16 cellular contexts compared by ENCODE assay signal in genomic region chr17:4195306-4195705, GRCh38. TPM values are rescaled to one million over a fixed set of nuclear protein-coding genes. Genes with fewer than 3 reads are reported as not detected.
DNase-seq lines count a peak whose midpoint lies in the region; ATAC-seq and TF ChIP-seq lines count a peak whose summit lies in the region.
"Had no signal": no experiment of that assay in that cellular context is flagged by ENCODE, and none has a peak within 500 bp of the region (broad histone marks: within the 10 kb centered on the region; RNA-seq: fewer than 3 reads in every experiment).

No MANE protein-coding gene starts in this region.

- no peaks in the 10 kb centered on the region for H3K9me3 Mint-ChIP-seq in natural killer cell treated with Interleukin-12 subunit alpha and Interleukin-12 subunit beta and Interleukin-15 and Interleukin-18, amount 100 ng/mL, for 72 hours

- WGBS in trophoblast cell (ENCODE audit: extremely low coverage, insufficient coverage, insufficient read length): no CpG with 5 or more reads among the region's 10 CpGs
- WGBS in mammary epithelial cell (ENCODE audit: low coverage, missing lambda C conversion rate): 89% methylated on average over 10 of the region's 10 CpGs

- no TSS peak for BruUV-seq in mammary epithelial cell (replicated peaks; lab: Mats Ljungman, UMichigan)

- H3K4me1 ChIP-seq in trophoblast cell (ENCODE audit: control insufficient read depth in 1 of 2, insufficient read depth in 2 of 2, low read length in 2 of 2) (no peaks in the 10 kb centered on the region), mammary epithelial cell (ENCODE audit: insufficient read depth, low read length) (no peaks in the 10 kb centered on the region)
- H3K4me1 ChIP-seq: HAP-1, right lobe of liver, stomach had no signal

- no peaks in the 10 kb centered on the region for H3K27me3 ChIP-seq in trophoblast cell (ENCODE audit: insufficient read depth, low read length)
- H3K27me3 ChIP-seq in mammary epithelial cell (ENCODE audit: insufficient read depth, low read length): no peaks in the 10 kb centered on the region
- H3K27me3 ChIP-seq: right lobe of liver, stomach had no signal

- H3K36me3 Mint-ChIP-seq in natural killer cell treated with Interleukin-12 subunit alpha and Interleukin-12 subunit beta and Interleukin-15 and Interleukin-18, amount 100 ng/mL, for 72 hours: peaks cover 10% of the 10 kb centered on the region

- H4K91ac ChIP-seq in trophoblast cell (ENCODE audit: low read depth, low read length): no peak overlapping the region

- no peaks in the 10 kb centered on the region for H3K79me1 ChIP-seq in trophoblast cell (ENCODE audit: low read length)

- intact Hi-C loops in mammary epithelial cell (cut with micrococcal nuclease): no loop called here

- dilution Hi-C loops in mammary epithelial cell (cut with HindIII; ENCODE audit: low sequenced_read_pairs): no loop called here

- no peak overlapping the region for H3K4ac ChIP-seq in trophoblast cell (ENCODE audit: low read depth, low read length)

- H3K23ac ChIP-seq in trophoblast cell (ENCODE audit: low read length): no peak overlapping the region

- no peak overlapping the region for H3K14ac ChIP-seq in trophoblast cell (ENCODE audit: low read length)

- no peak overlapping the region for H4K12ac ChIP-seq in trophoblast cell (ENCODE audit: low read depth, low read length)

- H3K4me2 ChIP-seq in trophoblast cell (ENCODE audit: low read length) (no peak overlapping the region), mammary epithelial cell (ENCODE audit: insufficient read depth, low read depth, low read length) (no peak overlapping the region)

- H2AK5ac ChIP-seq in trophoblast cell (ENCODE audit: low read length): no peak overlapping the region

- CTCF ChIA-PET in mammary epithelial cell (lab: Charles Lee; ENCODE audit: low non-redundant PET): no interaction called here

- TF ChIP-seq CTCF in choroid plexus epithelial cell (conservative IDR thresholded peaks at IDR 0.05; ENCODE audit: low read depth, low read length): no peak
- TF ChIP-seq CTCF in mammary epithelial cell (conservative IDR thresholded peaks at IDR 0.05 in 1 of 2, IDR thresholded peaks at IDR 0.05 in 1 of 2; ENCODE audit: extremely low read depth in 1 of 2, insufficient read depth in 1 of 2, low read depth in 1 of 2, low read length in 2 of 2): no peak

- H3K27me3 Mint-ChIP-seq in natural killer cell treated with Interleukin-12 subunit alpha and Interleukin-12 subunit beta and Interleukin-15 and Interleukin-18, amount 100 ng/mL, for 72 hours: no peaks in the 10 kb centered on the region

- in situ Hi-C loops in mammary epithelial cell (cut with MboI; ENCODE audit: low sequenced_read_pairs in 2 of 2): no loop called here

- H4K8ac ChIP-seq in trophoblast cell (ENCODE audit: low read depth, low read length): no peak overlapping the region

- H3K79me2 ChIP-seq in trophoblast cell (ENCODE audit: control insufficient read depth, insufficient read depth, low read length, poor library complexity) (no peaks in the 10 kb centered on the region), mammary epithelial cell (ENCODE audit: insufficient read depth, low read length) (peaks cover 3% of the 10 kb centered on the region)

- H3K18ac ChIP-seq in trophoblast cell (ENCODE audit: low read length): no peak overlapping the region

- H3K36me3 ChIP-seq in trophoblast cell (ENCODE audit: control insufficient read depth in 1 of 2, insufficient read depth in 2 of 2, low read length in 2 of 2) (peaks cover 28 to 31% of the 10 kb centered on the region in 2 experiments), mammary epithelial cell (ENCODE audit: insufficient read depth, low read length) (peaks cover 13% of the 10 kb centered on the region)

- H2BK5ac ChIP-seq in trophoblast cell (ENCODE audit: low read depth, low read length, poor library complexity): no peak overlapping the region

- no peaks in the 10 kb centered on the region for H3K4me1 Mint-ChIP-seq in natural killer cell treated with Interleukin-12 subunit alpha and Interleukin-12 subunit beta and Interleukin-15 and Interleukin-18, amount 100 ng/mL, for 72 hours (ENCODE audit: low read depth in 2 of 2)

- no peak for ATAC-seq in GM21515 (IDR thresholded peaks at IDR 0.05; ENCODE audit: unreplicated experiment)
- ATAC-seq in natural killer cell treated with Interleukin-12 subunit alpha and Interleukin-12 subunit beta and Interleukin-15 and Interleukin-18, amount 100 ng/mL, for 72 hours: no peak
- ATAC-seq: right lobe of liver had no signal

- H3K27ac Mint-ChIP-seq in natural killer cell treated with Interleukin-12 subunit alpha and Interleukin-12 subunit beta and Interleukin-15 and Interleukin-18, amount 100 ng/mL, for 72 hours: no peak overlapping the region

- no peaks in the 10 kb centered on the region for H4K20me1 ChIP-seq in mammary epithelial cell (ENCODE audit: insufficient read depth, low read length)

- H3K4me3 ChIP-seq in choroid plexus epithelial cell (ENCODE audit: low read depth, low read length) (no peak overlapping the region), trophoblast cell (ENCODE audit: low read depth, low read length) (no peak overlapping the region), mammary epithelial cell (replicated peaks in 1 of 3; ENCODE audit: insufficient read depth in 1 of 3, low read depth in 2 of 3, low read length in 3 of 3) (no peak overlapping the region)
- H3K4me3 ChIP-seq: HAP-1, right lobe of liver, stomach had no signal

- DNase-seq in EL (peak; percentile 83), M059J (ENCODE audit: low read depth) (peak; percentile 51), choroid plexus epithelial cell (ENCODE audit: low read depth) (peak; percentile 65), trophoblast cell (peak; percentile 52 to 73), mammary epithelial cell (no peak), GOT3 (lab: John Stamatoyannopoulos, UW) (no peak)
- DNase-seq in natural killer cell treated with Interleukin-12 subunit alpha and Interleukin-12 subunit beta and Interleukin-15 and Interleukin-18, amount 100 ng/mL, for 72 hours (ENCODE audit: low spot score): no peak
- DNase-seq: activated CD8-positive, alpha-beta memory T cell treated with anti-CD3 and anti-CD28 coated beads for 24 hours; activated naive CD4-positive, alpha-beta T cell treated with anti-CD3 and anti-CD28 coated beads, Interleukin-2, amount 50 U/mL, for 16 hours; dermis blood vessel endothelial cell; NCI-H146; NCI-H526 treated with DMSO at 0.1 percent for 48 hours; right lobe of liver; stomach had no signal

- no peak overlapping the region for H2BK12ac ChIP-seq in trophoblast cell (ENCODE audit: low read length)

- no peak overlapping the region for H2BK120ac ChIP-seq in trophoblast cell (ENCODE audit: insufficient read depth, low read length, poor library complexity)

- H3K9ac ChIP-seq in trophoblast cell (ENCODE audit: low read length): no peak overlapping the region
- no peak overlapping the region for H3K9ac ChIP-seq in mammary epithelial cell (ENCODE audit: insufficient read depth, low read length)

- no peak overlapping the region for H3K4me3 Mint-ChIP-seq in natural killer cell treated with Interleukin-12 subunit alpha and Interleukin-12 subunit beta and Interleukin-15 and Interleukin-18, amount 100 ng/mL, for 72 hours

- H3K9me3 ChIP-seq in trophoblast cell (ENCODE audit: insufficient read depth, low read depth, low read length) (no peaks in the 10 kb centered on the region), mammary epithelial cell (replicated peaks; ENCODE audit: insufficient read depth, low read length) (no peaks in the 10 kb centered on the region)
- H3K9me3 ChIP-seq: HAP-1, right lobe of liver, stomach had no signal

- H2AFZ ChIP-seq in trophoblast cell (ENCODE audit: insufficient read depth, low read length, poor library complexity) (no peak overlapping the region), mammary epithelial cell (ENCODE audit: low read depth, low read length) (no peak overlapping the region)

- H3K27ac ChIP-seq in trophoblast cell (ENCODE audit: low read depth, low read length) (no peak overlapping the region), mammary epithelial cell (ENCODE audit: insufficient read depth, low read depth, low read length) (no peak overlapping the region)
- H3K27ac ChIP-seq: right lobe of liver, stomach had no signal

RNA-seq across cellular contexts. Expression of gene CYB5D2, which starts 52.3 kb away (rescaled TPM):
- total RNA-seq in M059J (2014; rRNA removed; shearing (Covaris generic)): 5.5 and 6.9 TPM in 2 replicates
- polyA plus RNA-seq in trophoblast cell (2013): 7.4 and 8.1 TPM in 2 replicates
- total RNA-seq in mammary epithelial cell: 10 to 100 TPM; 15.1 to 16.3 TPM
- 25.1 TPM for polyA plus RNA-seq in mammary epithelial cell
- polyA minus RNA-seq in mammary epithelial cell: 24.8 TPM
- total RNA-seq in natural killer cell treated with Interleukin-12 subunit alpha and Interleukin-12 subunit beta and Interleukin-15 and Interleukin-18, amount 100 ng/mL, for 72 hours: 10 to 100 TPM in 1 of 2 donors, 1 to 10 TPM in 1; 7.2 to 13.2 TPM

RNA-seq across cellular contexts. Expression of gene ZZEF1, which starts 52.5 kb away (rescaled TPM):
- total RNA-seq in M059J (2014; rRNA removed; shearing (Covaris generic)): 10.6 and 15.5 TPM in 2 replicates
- 19.6 and 20.6 TPM in 2 replicates for polyA plus RNA-seq in trophoblast cell (2013)
- 10 to 100 TPM; 33.6 to 44.7 TPM for total RNA-seq in mammary epithelial cell
- polyA plus RNA-seq in mammary epithelial cell: 10.2 TPM
- polyA minus RNA-seq in mammary epithelial cell: 43.8 TPM
- total RNA-seq in natural killer cell treated with Interleukin-12 subunit alpha and Interleukin-12 subunit beta and Interleukin-15 and Interleukin-18, amount 100 ng/mL, for 72 hours: 10 to 100 TPM; 65.0 to 96.3 TPM

Comparison
In these comparisons a context has a peak if more than half of its experiments do, and no peak if none do; other contexts are left out.
1. DNase-seq: peak in EL (single experiment), M059J (single experiment), choroid plexus epithelial cell (single experiment) and trophoblast cell (2 of 2); none in mammary epithelial cell (single experiment), natural killer cell treated with Interleukin-12 subunit alpha and Interleukin-12 subunit beta and Interleukin-15 and Interleukin-18, amount 100 ng/mL, for 72 hours (single experiment) and GOT3 (single experiment).